25 cellular contexts compared by ENCODE assay signal in the genomic region with DNA sequence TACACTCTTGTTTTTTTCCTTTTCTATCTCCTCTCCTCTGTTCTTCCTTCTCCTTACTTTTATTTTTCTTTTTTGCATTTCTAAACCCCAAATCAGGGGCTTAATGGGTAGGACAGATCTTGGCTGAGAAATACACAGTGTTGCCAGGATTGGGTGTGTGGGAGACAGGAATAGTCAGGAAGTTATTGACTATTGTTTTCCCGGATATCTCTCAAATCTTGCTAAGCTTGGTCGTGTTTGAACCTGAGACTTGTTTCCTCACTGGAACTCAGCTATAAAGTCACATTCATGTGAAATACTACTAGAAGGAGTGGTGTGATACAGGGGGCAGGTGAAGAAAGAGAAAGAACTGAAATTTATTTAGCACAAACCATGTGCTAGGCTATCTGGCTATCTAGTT.
"Had no signal": no experiment of that assay in that cellular context is flagged by ENCODE, and none has a peak within 500 bp of the region (broad histone marks: within the 10 kb centered on the region; RNA-seq: fewer than 3 reads in every experiment).

No MANE protein-coding gene starts in this region.

- H3K9me3 ChIP-seq: heart right ventricle, left lung, lower lobe of right lung, psoas muscle, right lobe of liver, suprapubic skin, thoracic aorta, tibial artery, upper lobe of right lung had no signal

- H2AFZ ChIP-seq: parathyroid adenoma had no signal

- H3K4me3 ChIP-seq: heart right ventricle, left lung, lower lobe of right lung, psoas muscle, right lobe of liver, smooth muscle cell, suprapubic skin, thoracic aorta, upper lobe of right lung had no signal

- H3K27me3 ChIP-seq: left lung, right lobe of liver, tibial artery, upper lobe of right lung had no signal

- FAIRE-seq: kidney, urothelium cell line had no signal

- H3K4me3 Mint-ChIP-seq: mesothelial cell of epicardium; naive B cell; natural killer cell; stimulated activated naive CD8-positive, alpha-beta T cell treated with anti-CD3 and anti-CD28 coated beads, Interleukin-15, Interleukin-2, amounts not matched to agents 100 ng/mL and 50 ng/mL, for 24 hours had no signal

- H3K4me1 ChIP-seq: left lung, lower lobe of right lung, parathyroid adenoma, psoas muscle, right lobe of liver, upper lobe of right lung had no signal

- H3K4me1 Mint-ChIP-seq: naive B cell, natural killer cell had no signal

- ATAC-seq: left colon, left lung, lower lobe of right lung, natural killer cell, psoas muscle, right lobe of liver, upper lobe of right lung had no signal

- H3K27ac Mint-ChIP-seq: mesothelial cell of epicardium; naive B cell; natural killer cell; stimulated activated naive CD8-positive, alpha-beta T cell treated with anti-CD3 and anti-CD28 coated beads, Interleukin-15, Interleukin-2, amounts not matched to agents 100 ng/mL and 50 ng/mL, for 24 hours had no signal

- H3K27ac ChIP-seq: left lung, lower lobe of right lung, parathyroid adenoma, psoas muscle, right lobe of liver, suprapubic skin, thoracic aorta, tibial artery, upper lobe of right lung had no signal

- H3K9me3 Mint-ChIP-seq: mesothelial cell of epicardium; naive B cell; natural killer cell; stimulated activated naive CD8-positive, alpha-beta T cell treated with anti-CD3 and anti-CD28 coated beads, Interleukin-15, Interleukin-2, amounts not matched to agents 100 ng/mL and 50 ng/mL, for 24 hours had no signal

- H3K36me3 Mint-ChIP-seq: naive B cell, natural killer cell had no signal

- DNase-seq: heart right ventricle; hippocampal formation; kidney; left colon; left lung; lower lobe of right lung; mesendoderm; naive B cell; natural killer cell; psoas muscle; right lobe of liver; stimulated activated CD4-positive, alpha-beta T cell treated with anti-CD3 and anti-CD28 coated beads, Interleukin-1b, Interleukin-23, amount 100 ng/mL, for 48 hours; stimulated activated CD4-positive, alpha-beta T cell treated with anti-CD3 and anti-CD28 coated beads, Interleukin-2, amount 100 ng/mL, for 48 hours; stimulated activated CD4-positive, alpha-beta T cell treated with anti-CD3 and anti-CD28 coated beads, Interleukin-4, amount 100 ng/mL, for 4 hours; stimulated activated naive CD4-positive, alpha-beta T cell; tibial artery; trophoblast cell; upper lobe of right lung had no signal

- H3K79me2 ChIP-seq: parathyroid adenoma had no signal

- H3K36me3 ChIP-seq: heart right ventricle, left lung, lower lobe of right lung, right lobe of liver, suprapubic skin, thoracic aorta, tibial artery, upper lobe of right lung had no signal
